26 cellular contexts compared by ENCODE assay signal in genomic region chr4:96713271-96713670, GRCh38.
"Had no signal": no experiment of that assay in that cellular context is flagged by ENCODE, and none has a peak within 500 bp of the region (broad histone marks: within the 10 kb centered on the region; RNA-seq: fewer than 3 reads in every experiment).

No MANE protein-coding gene starts in this region.

- H3K4me3 ChIP-seq: dorsolateral prefrontal cortex, gastroesophageal sphincter, heart right ventricle, lung, right lobe of liver, thoracic aorta, tibial nerve, upper lobe of left lung had no signal

- H3K27me3 Mint-ChIP-seq: memory B cell; naive thymus-derived CD4-positive, alpha-beta T cell; progenitor cell of endocrine pancreas; stimulated activated naive B cell treated with anti-CD40 and anti-IgM and Interleukin-4, amounts not matched to agents 10 μg/mL and 1 μg/mL and 100 μg/mL, for 72 hours; stimulated activated naive CD8-positive, alpha-beta T cell treated with anti-CD3 and anti-CD28 coated beads, Interleukin-15, Interleukin-2, amounts not matched to agents 100 ng/mL and 50 ng/mL, for 24 hours had no signal

- H3K9me3 Mint-ChIP-seq: nephron progenitor cell; stimulated activated naive CD8-positive, alpha-beta T cell treated with anti-CD3 and anti-CD28 coated beads, Interleukin-15, Interleukin-2, amounts not matched to agents 100 ng/mL and 50 ng/mL, for 24 hours had no signal

- DNase-seq: dorsolateral prefrontal cortex; effector CD4-positive, alpha-beta T cell; foreskin keratinocyte; heart right ventricle; immature natural killer cell; left ventricle myocardium superior; midbrain; naive thymus-derived CD4-positive, alpha-beta T cell; nephron progenitor cell; occipital lobe; right lobe of liver; small intestine; stimulated activated CD4-positive, alpha-beta T cell treated with anti-CD3 and anti-CD28 coated beads, Interleukin-15, amount 100 ng/mL, for 24 hours; stimulated activated CD4-positive, alpha-beta T cell treated with anti-CD3 and anti-CD28 coated beads, Interleukin-2, amount 100 ng/mL, for 48 hours; stimulated activated naive B cell treated with anti-CD40 and anti-IgM and Interleukin-4, amounts not matched to agents 10 μg/mL and 1 μg/mL and 100 μg/mL, for 72 hours; upper lobe of left lung had no signal

- H2AFZ ChIP-seq: parathyroid adenoma had no signal

- ATAC-seq: esophagus mucosa; foreskin keratinocyte; gastroesophageal sphincter; heart right ventricle; left ventricle myocardium superior; naive thymus-derived CD4-positive, alpha-beta T cell; right lobe of liver; stimulated activated naive B cell treated with anti-CD40 and anti-IgM and Interleukin-4, amounts not matched to agents 10 μg/mL and 1 μg/mL and 100 μg/mL, for 72 hours had no signal

- H3K4me3 Mint-ChIP-seq: immature natural killer cell; memory B cell; naive thymus-derived CD4-positive, alpha-beta T cell; nephron progenitor cell; stimulated activated naive B cell treated with anti-CD40 and anti-IgM and Interleukin-4, amounts not matched to agents 10 μg/mL and 1 μg/mL and 100 μg/mL, for 72 hours; stimulated activated naive CD8-positive, alpha-beta T cell treated with anti-CD3 and anti-CD28 coated beads, Interleukin-15, Interleukin-2, amounts not matched to agents 100 ng/mL and 50 ng/mL, for 24 hours had no signal

- H3K79me2 ChIP-seq: parathyroid adenoma had no signal

- H3K9me3 ChIP-seq: gastroesophageal sphincter, heart right ventricle, right lobe of liver, thoracic aorta, tibial nerve, upper lobe of left lung had no signal

- H3K36me3 ChIP-seq: gastroesophageal sphincter, heart right ventricle, right lobe of liver, thoracic aorta, tibial nerve, upper lobe of left lung had no signal

- H3K27ac ChIP-seq: dorsolateral prefrontal cortex, epithelial cell of prostate, foreskin keratinocyte, gastroesophageal sphincter, heart right ventricle, parathyroid adenoma, right lobe of liver, thoracic aorta, tibial nerve, upper lobe of left lung had no signal

- H3K4me1 ChIP-seq: foreskin keratinocyte, gastroesophageal sphincter, heart right ventricle, parathyroid adenoma, right lobe of liver, tibial nerve, upper lobe of left lung had no signal

- H3K36me3 Mint-ChIP-seq: memory B cell; naive thymus-derived CD4-positive, alpha-beta T cell; stimulated activated naive B cell treated with anti-CD40 and anti-IgM and Interleukin-4, amounts not matched to agents 10 μg/mL and 1 μg/mL and 100 μg/mL, for 72 hours had no signal

- H3K27me3 ChIP-seq: dorsolateral prefrontal cortex, gastroesophageal sphincter, heart right ventricle, right lobe of liver, tibial nerve, upper lobe of left lung had no signal

- H3K27ac Mint-ChIP-seq: immature natural killer cell; memory B cell; naive thymus-derived CD4-positive, alpha-beta T cell; nephron progenitor cell; progenitor cell of endocrine pancreas; stimulated activated naive B cell treated with anti-CD40 and anti-IgM and Interleukin-4, amounts not matched to agents 10 μg/mL and 1 μg/mL and 100 μg/mL, for 72 hours; stimulated activated naive CD8-positive, alpha-beta T cell treated with anti-CD3 and anti-CD28 coated beads, Interleukin-15, Interleukin-2, amounts not matched to agents 100 ng/mL and 50 ng/mL, for 24 hours had no signal

- H3K9ac ChIP-seq: parathyroid adenoma had no signal

- H3K4me1 Mint-ChIP-seq: immature natural killer cell; memory B cell; naive thymus-derived CD4-positive, alpha-beta T cell; nephron progenitor cell; stimulated activated naive B cell treated with anti-CD40 and anti-IgM and Interleukin-4, amounts not matched to agents 10 μg/mL and 1 μg/mL and 100 μg/mL, for 72 hours had no signal
